In the genomic region with DNA sequence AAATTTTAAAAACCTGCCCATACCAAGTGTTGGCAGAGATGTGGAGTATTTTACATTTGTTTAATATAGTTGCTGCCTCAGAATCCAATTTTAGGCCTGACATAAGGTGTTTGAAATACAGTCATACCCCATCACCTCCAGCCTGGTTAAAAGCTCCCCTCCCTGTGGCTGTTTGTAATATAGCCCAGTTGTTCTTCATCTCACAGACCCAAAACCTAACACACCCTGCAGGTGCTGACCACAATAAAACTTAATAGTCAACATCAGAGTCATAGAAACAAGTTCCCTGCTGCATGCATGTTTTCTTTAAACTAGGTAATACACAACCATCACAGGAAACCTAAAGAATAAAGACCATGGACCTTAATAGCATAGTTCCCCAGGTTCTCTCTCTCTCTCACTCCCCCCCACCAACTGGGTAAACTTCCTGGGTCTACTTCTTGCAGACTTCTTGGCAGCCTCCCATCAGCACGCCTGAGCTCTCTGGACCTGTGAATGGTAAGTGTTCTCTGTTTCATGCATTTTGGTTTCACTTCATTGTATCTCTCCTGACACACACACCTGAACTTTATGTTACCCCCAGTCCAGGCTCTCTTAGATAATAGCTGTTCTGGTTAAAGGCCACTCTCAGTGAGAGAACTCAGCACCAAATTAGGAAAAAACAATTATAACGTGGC, we compare ENCODE assay signal across 15 cellular contexts.
A peak's percentile ranks its signal among the peaks of the same experiment; 100 is the strongest.
DNase-seq lines count a peak whose midpoint lies in the region; ATAC-seq and TF ChIP-seq lines count a peak whose summit lies in the region.
"Had no signal": no experiment of that assay in that cellular context is flagged by ENCODE, and none has a peak within 500 bp of the region (broad histone marks: within the 10 kb centered on the region; RNA-seq: fewer than 3 reads in every experiment).

No MANE protein-coding gene starts in this region.

- no peaks in the 10 kb centered on the region for H3K9me3 Mint-ChIP-seq in progenitor cell of endocrine pancreas (ENCODE audit: low read depth)

- no peak overlapping the region for H2BK5ac ChIP-seq in trophoblast cell (ENCODE audit: low read depth, low read length, poor library complexity)

- H3K36me3 ChIP-seq in transverse colon (no peaks in the 10 kb centered on the region), trophoblast cell (ENCODE audit: control insufficient read depth in 1 of 2, insufficient read depth in 2 of 2, low read length in 2 of 2) (no peaks in the 10 kb centered on the region)

- H3K14ac ChIP-seq in trophoblast cell (ENCODE audit: low read length) = no peak overlapping the region

- TF ChIP-seq CTCF in transverse colon (IDR thresholded peaks at IDR 0.05) (no peak), progenitor cell of endocrine pancreas (IDR thresholded peaks at IDR 0.05; ENCODE audit: unreplicated experiment) (no peak)

- intact Hi-C loops in transverse colon (cut with DNase I; ENCODE audit: low total_unique reads) = no loop called here

- TF ChIP-seq POLR2A in transverse colon (IDR thresholded peaks at IDR 0.05) = no peak

- H3K9ac ChIP-seq in trophoblast cell (ENCODE audit: low read length) = no peak overlapping the region

- H3K23ac ChIP-seq in trophoblast cell (ENCODE audit: low read length) = no peak overlapping the region

- H2BK12ac ChIP-seq in trophoblast cell (ENCODE audit: low read length) = no peak overlapping the region

- no peak overlapping the region for H3K4me3 ChIP-seq in Jurkat, Clone E6-1 (ENCODE audit: low read length)
- H3K4me3 ChIP-seq in transverse colon (no peak overlapping the region), trophoblast cell (ENCODE audit: low read depth, low read length) (no peak overlapping the region)

- H4K8ac ChIP-seq in trophoblast cell (ENCODE audit: low read depth, low read length) = no peak overlapping the region

- H3K4me2 ChIP-seq in trophoblast cell (ENCODE audit: low read length) = no peak overlapping the region

- no peak overlapping the region for H4K91ac ChIP-seq in trophoblast cell (ENCODE audit: low read depth, low read length)

- WGBS in transverse colon (ENCODE audit: low coverage in 1 of 2), 2 donors = 32 to 33% methylated on average over 2 of the region's 2 CpGs
- WGBS in trophoblast cell (ENCODE audit: extremely low coverage, insufficient coverage, insufficient read length) = no CpG with 5 or more reads among the region's 2 CpGs

- no peak overlapping the region for H3K27ac Mint-ChIP-seq in progenitor cell of endocrine pancreas

- in situ Hi-C loops in transverse colon (cut with MboI; ENCODE audit: low pct_ligation_motif_present in 1 of 4, low pct_unique_long_range_greater_than_20kb in 1 of 4, low sequenced_read_pairs in 3 of 4) = no loop called here

- H3K18ac ChIP-seq in trophoblast cell (ENCODE audit: low read length) = no peak overlapping the region

- H2BK120ac ChIP-seq in trophoblast cell (ENCODE audit: insufficient read depth, low read length, poor library complexity) = no peak overlapping the region

- H3K27me3 ChIP-seq in transverse colon (no peaks in the 10 kb centered on the region), trophoblast cell (ENCODE audit: insufficient read depth, low read length) (peaks cover 2% of the 10 kb centered on the region)

- peak; percentile 73 for ATAC-seq in HG02763 (IDR thresholded peaks at IDR 0.05; ENCODE audit: unreplicated experiment)

- DNase-seq in DMS153 (lab: John Stamatoyannopoulos, UW) (peak; percentile 21), DMS153 treated with DMSO at 0.1 percent for 48 hours (lab: John Stamatoyannopoulos, UW; ENCODE audit: unreplicated experiment) (no peak), transverse colon (peak; percentile 10), progenitor cell of endocrine pancreas (ENCODE audit: low spot score, unreplicated experiment) (no peak), islet precursor cell (no peak), trophoblast cell (no peak)
- DNase-seq in Jurkat, Clone E6-1 (ENCODE audit: low read depth, low spot score) = peak; percentile 16
- DNase-seq: activated naive CD4-positive, alpha-beta T cell; dermis blood vessel endothelial cell; DMS 273 treated with DMSO at 0.1 percent for 48 hours; mesenchymal stem cell; NCI-H2171 treated with DMSO at 0.1 percent for 48 hours; SHP77 had no signal

- no peak overlapping the region for H4K12ac ChIP-seq in trophoblast cell (ENCODE audit: low read depth, low read length)

- H3K79me1 ChIP-seq in trophoblast cell (ENCODE audit: low read length) = no peaks in the 10 kb centered on the region

- no peaks in the 10 kb centered on the region for H3K27me3 Mint-ChIP-seq in progenitor cell of endocrine pancreas

- H3K9me3 ChIP-seq in transverse colon = no peaks in the 10 kb centered on the region
- no peaks in the 10 kb centered on the region for H3K9me3 ChIP-seq in trophoblast cell (ENCODE audit: insufficient read depth, low read depth, low read length)

- no peaks in the 10 kb centered on the region for H3K36me3 Mint-ChIP-seq in progenitor cell of endocrine pancreas (ENCODE audit: insufficient read depth)

- no peaks in the 10 kb centered on the region for H3K4me1 Mint-ChIP-seq in progenitor cell of endocrine pancreas (ENCODE audit: low read depth)

- no peak for TF ChIP-seq EP300 in transverse colon (IDR thresholded peaks at IDR 0.05; ENCODE audit: low read depth)

- H3K4me1 ChIP-seq in transverse colon = no peaks in the 10 kb centered on the region
- H3K4me1 ChIP-seq in trophoblast cell (ENCODE audit: control insufficient read depth in 1 of 2, insufficient read depth in 2 of 2, low read length in 2 of 2) = no peaks in the 10 kb centered on the region

- H3K4ac ChIP-seq in trophoblast cell (ENCODE audit: low read depth, low read length) = no peak overlapping the region

- H2AFZ ChIP-seq in trophoblast cell (ENCODE audit: insufficient read depth, low read length, poor library complexity) = no peak overlapping the region

- H3K27ac ChIP-seq in transverse colon = no peak overlapping the region
- no peak overlapping the region for H3K27ac ChIP-seq in trophoblast cell (ENCODE audit: low read depth, low read length)
- H3K27ac ChIP-seq: 22Rv1 had no signal

- H2AK5ac ChIP-seq in trophoblast cell (ENCODE audit: low read length) = no peak overlapping the region

- no peak overlapping the region for H3K4me3 Mint-ChIP-seq in progenitor cell of endocrine pancreas (ENCODE audit: low read depth)

- H3K79me2 ChIP-seq in trophoblast cell (ENCODE audit: control insufficient read depth, insufficient read depth, low read length, poor library complexity) = no peaks in the 10 kb centered on the region

Comparison
In these comparisons a context has a peak if more than half of its experiments do, and no peak if none do; other contexts are left out.
1. DNase-seq: peak in DMS153 (single experiment), Jurkat, Clone E6-1 (single experiment) and transverse colon (single experiment); none in DMS153 treated with DMSO at 0.1 percent for 48 hours (single experiment), progenitor cell of endocrine pancreas (single experiment), islet precursor cell (single experiment) and trophoblast cell (0 of 2).